Comparison of ENCODE assay signal across 10 cellular contexts in genomic region chr5:17056056-17056690, GRCh38.
DNase-seq lines count a peak whose midpoint lies in the region; ATAC-seq, FAIRE-seq and TF ChIP-seq lines count a peak whose summit lies in the region.
"Had no signal": no experiment of that assay in that cellular context is flagged by ENCODE, and none has a peak within 500 bp of the region (broad histone marks: within the 10 kb centered on the region; RNA-seq: fewer than 3 reads in every experiment).

No MANE protein-coding gene starts in this region.

- H3K4me3 ChIP-seq in HAP-1 = no peak overlapping the region
- no peak overlapping the region for H3K4me3 ChIP-seq in skeletal muscle satellite cell (ENCODE audit: low read length)
- no peak overlapping the region for H3K4me3 ChIP-seq in stomach
- H3K4me3 ChIP-seq: hepatocyte, ovary had no signal

- no peak for FAIRE-seq in GM12892 (lab: Jason Lieb, UNC)

- DNase-seq in HAP-1 (ENCODE audit: low spot score in 2 of 2) (peak; percentile 25 to 30), iPS DF 19.7 (ENCODE audit: low read depth, low spot score) (peak; percentile 30), stomach (no peak), GM12892 (ENCODE audit: insufficient read length) (no peak)
- DNase-seq in stimulated activated naive B cell treated with anti-CD40 and anti-IgM and Interleukin-4, amounts not matched to agents 10 μg/mL and 1 μg/mL and 100 μg/mL, for 72 hours = no peak
- DNase-seq in T-helper 2 cell treated with Interferon-gamma antibody and Interleukin-4, amounts not matched to agents 5 μg/mL and 100 μg/mL, for 36 hours (ENCODE audit: low spot score) = no peak
- DNase-seq: ovary had no signal

- H3K27me3 ChIP-seq in HAP-1 (ENCODE audit: low read depth) (no peaks in the 10 kb centered on the region), skeletal muscle satellite cell (ENCODE audit: control insufficient read depth, insufficient read depth, low read length) (no peaks in the 10 kb centered on the region), stomach (no peaks in the 10 kb centered on the region)
- H3K27me3 ChIP-seq: hepatocyte, ovary had no signal

- no peaks in the 10 kb centered on the region for H3K36me3 Mint-ChIP-seq in stimulated activated naive B cell treated with anti-CD40 and anti-IgM and Interleukin-4, amounts not matched to agents 10 μg/mL and 1 μg/mL and 100 μg/mL, for 72 hours
- H3K36me3 Mint-ChIP-seq in T-helper 2 cell treated with Interferon-gamma antibody and Interleukin-4, amounts not matched to agents 5 μg/mL and 100 μg/mL, for 36 hours (ENCODE audit: low read depth) = no peaks in the 10 kb centered on the region

- H3K4me2 ChIP-seq in skeletal muscle satellite cell (ENCODE audit: low read length) = peak overlapping the region; percentile 14
- H3K4me2 ChIP-seq: hepatocyte had no signal

- 66 to 77% (median 69%) methylated on average over 10 of the region's 10 CpGs for WGBS in stomach, 5 donors

- H3K9ac ChIP-seq in skeletal muscle satellite cell (ENCODE audit: low read depth, low read length) = no peak overlapping the region

- no peak overlapping the region for H3K4me3 Mint-ChIP-seq in stimulated activated naive B cell treated with anti-CD40 and anti-IgM and Interleukin-4, amounts not matched to agents 10 μg/mL and 1 μg/mL and 100 μg/mL, for 72 hours
- no peak overlapping the region for H3K4me3 Mint-ChIP-seq in T-helper 2 cell treated with Interferon-gamma antibody and Interleukin-4, amounts not matched to agents 5 μg/mL and 100 μg/mL, for 36 hours

- peaks cover 0 to 3% of the 10 kb centered on the region in 2 donors for H3K27me3 Mint-ChIP-seq in stimulated activated naive B cell treated with anti-CD40 and anti-IgM and Interleukin-4, amounts not matched to agents 10 μg/mL and 1 μg/mL and 100 μg/mL, for 72 hours
- no peaks in the 10 kb centered on the region for H3K27me3 Mint-ChIP-seq in T-helper 2 cell treated with Interferon-gamma antibody and Interleukin-4, amounts not matched to agents 5 μg/mL and 100 μg/mL, for 36 hours (ENCODE audit: low read depth)

- no peaks in the 10 kb centered on the region for H3K9me3 Mint-ChIP-seq in stimulated activated naive B cell treated with anti-CD40 and anti-IgM and Interleukin-4, amounts not matched to agents 10 μg/mL and 1 μg/mL and 100 μg/mL, for 72 hours
- no peaks in the 10 kb centered on the region for H3K9me3 Mint-ChIP-seq in T-helper 2 cell treated with Interferon-gamma antibody and Interleukin-4, amounts not matched to agents 5 μg/mL and 100 μg/mL, for 36 hours

- in situ Hi-C loops in HAP-1 (cut with MboI; ENCODE audit: low sequenced_read_pairs) = no loop called here

- peak overlapping the region in 2 of 5 donors; percentile 22 to 32 for H3K27ac ChIP-seq in stomach
- H3K27ac ChIP-seq: hepatocyte, ovary had no signal

- intact Hi-C loops in stomach (cut with DNase I; ENCODE audit: low total_unique reads) = no loop called here

- TF ChIP-seq POLR2A in stomach (IDR thresholded peaks at IDR 0.05) (no peak), GM12892 (IDR thresholded peaks at IDR 0.05; ENCODE audit: low read depth, low read length) (no peak)

- H3K27ac Mint-ChIP-seq in stimulated activated naive B cell treated with anti-CD40 and anti-IgM and Interleukin-4, amounts not matched to agents 10 μg/mL and 1 μg/mL and 100 μg/mL, for 72 hours = no peak overlapping the region
- no peak overlapping the region for H3K27ac Mint-ChIP-seq in T-helper 2 cell treated with Interferon-gamma antibody and Interleukin-4, amounts not matched to agents 5 μg/mL and 100 μg/mL, for 36 hours

- TF ChIP-seq CTCF in stomach (IDR thresholded peaks at IDR 0.05) = no peak

- H3K4me1 ChIP-seq in HAP-1 = peaks cover 15% of the 10 kb centered on the region
- peaks cover 17% of the 10 kb centered on the region for H3K4me1 ChIP-seq in skeletal muscle satellite cell (ENCODE audit: control insufficient read depth, insufficient read depth, low read length)
- H3K4me1 ChIP-seq in stomach = peaks cover 22 to 31% (median 24%) of the 10 kb centered on the region in 4 donors

- TF ChIP-seq EP300 in stomach (IDR thresholded peaks at IDR 0.05) = no peak

- no peaks in the 10 kb centered on the region for H3K36me3 ChIP-seq in HAP-1 (replicated peaks)
- no peaks in the 10 kb centered on the region for H3K36me3 ChIP-seq in skeletal muscle satellite cell (ENCODE audit: insufficient read depth, low read length)
- no peaks in the 10 kb centered on the region for H3K36me3 ChIP-seq in stomach
- H3K36me3 ChIP-seq: ovary had no signal

- peak; percentile 38; the same call in 2 of the 3 replicates for ATAC-seq in SK-N-SH treated with all-trans-retinoic acid at 6 μM for 48 hours
- no peak for ATAC-seq in stimulated activated naive B cell treated with anti-CD40 and anti-IgM and Interleukin-4, amounts not matched to agents 10 μg/mL and 1 μg/mL and 100 μg/mL, for 72 hours (replicated peaks)

- H3K4me1 Mint-ChIP-seq in stimulated activated naive B cell treated with anti-CD40 and anti-IgM and Interleukin-4, amounts not matched to agents 10 μg/mL and 1 μg/mL and 100 μg/mL, for 72 hours = no peaks in the 10 kb centered on the region
- H3K4me1 Mint-ChIP-seq in T-helper 2 cell treated with Interferon-gamma antibody and Interleukin-4, amounts not matched to agents 5 μg/mL and 100 μg/mL, for 36 hours (ENCODE audit: low read depth) = no peaks in the 10 kb centered on the region

- H3K9me3 ChIP-seq in HAP-1 (no peaks in the 10 kb centered on the region), skeletal muscle satellite cell (replicated peaks; ENCODE audit: low read length) (no peaks in the 10 kb centered on the region), stomach (no peaks in the 10 kb centered on the region)
- H3K9me3 ChIP-seq: ovary had no signal

TF ChIP-seq in SK-N-SH treated with all-trans-retinoic acid at 6 μM for 48 hours, 23 proteins besides CTCF, POLR2A, EP300 and RAD21:
- no peak for TF ChIP-seq ARNTL (CRISPR knock-in tag; IDR thresholded peaks at IDR 0.05; ENCODE audit: borderline replicate concordance, low read depth)
- no peak for TF ChIP-seq ZNF70 (CRISPR knock-in tag; IDR thresholded peaks at IDR 0.05)
- TF ChIP-seq TOX (CRISPR knock-in tag; IDR thresholded peaks at IDR 0.05; ENCODE audit: borderline replicate concordance) = no peak
- TF ChIP-seq TCF4 (CRISPR knock-in tag; IDR thresholded peaks at IDR 0.05; ENCODE audit: borderline replicate concordance) = no peak
- no peak for TF ChIP-seq OSR1 (CRISPR knock-in tag; IDR thresholded peaks at IDR 0.05)
- no peak for TF ChIP-seq PATZ1 (CRISPR knock-in tag; IDR thresholded peaks at IDR 0.05; ENCODE audit: borderline replicate concordance)
- TF ChIP-seq BACH2 (CRISPR knock-in tag; IDR thresholded peaks at IDR 0.05; ENCODE audit: borderline replicate concordance) = no peak
- no peak for TF ChIP-seq ZNF8 (CRISPR knock-in tag; IDR thresholded peaks at IDR 0.05)
- no peak for TF ChIP-seq ZNF565 (CRISPR knock-in tag; conservative IDR thresholded peaks at IDR 0.05; ENCODE audit: low read depth)

Comparison
In these comparisons a context has a peak if more than half of its experiments do, and no peak if none do; other contexts are left out.
1. DNase-seq: peak in HAP-1 (2 of 2) and iPS DF 19.7 (single experiment); none in stimulated activated naive B cell treated with anti-CD40 and anti-IgM and Interleukin-4, amounts not matched to agents 10 μg/mL and 1 μg/mL and 100 μg/mL, for 72 hours (single experiment), T-helper 2 cell treated with Interferon-gamma antibody and Interleukin-4, amounts not matched to agents 5 μg/mL and 100 μg/mL, for 36 hours (single experiment), stomach (single experiment) and GM12892 (single experiment).